In genomic region chr3:182980204-182981037, GRCh38 we compare ENCODE assay signal across 8 cellular contexts. TPM values are rescaled to one million over a fixed set of nuclear protein-coding genes. Genes with fewer than 3 reads are reported as not detected.
DNase-seq lines count a peak whose midpoint lies in the region; ATAC-seq and TF ChIP-seq lines count a peak whose summit lies in the region.

Gene DCUN1D1 (minus strand): TSS chr3:182980538. CDS start chr3:182980489, 49 bp downstream.

- DNase-seq in C1 segment of cervical spinal cord (lab: John Stamatoyannopoulos, UW): peak; percentile 18 to 91 (median 76)
- DNase-seq in NCI-H774 (lab: John Stamatoyannopoulos, UW): peak; percentile 91
- peak; percentile 84 to 87 for DNase-seq in activated CD4-positive, alpha-beta T cell treated with anti-CD3 and anti-CD28 coated beads, Interleukin-2, amount 50 U/mL, for 48 hours
- DNase-seq in dermis microvascular lymphatic vessel endothelial cell (ENCODE audit: low read depth in 2 of 2): peak; percentile 34 to 88
- DNase-seq in right lobe of liver: peak; percentile 95
- DNase-seq in stimulated activated CD4-positive, alpha-beta T cell treated with anti-CD3 and anti-CD28 coated beads, Interleukin-4, amount 100 ng/mL, for 24 hours: peak; percentile 88

- no peaks in the 10 kb centered on the region for H3K9me3 ChIP-seq in right lobe of liver

- intact Hi-C loops in right lobe of liver (cut with DNase I): no loop called here

- TF ChIP-seq POLR2A in right lobe of liver (IDR thresholded peaks at IDR 0.05): peak; percentile 84

- H3K4me3 ChIP-seq in right lobe of liver: peak within 1 kb of the TSS; percentile 89 to 95 (median 92)

- peak within 1 kb of the TSS; percentile 78 to 85 (median 80) for H3K27ac ChIP-seq in right lobe of liver

- ATAC-seq in GM19324 (IDR thresholded peaks at IDR 0.05; ENCODE audit: low FRiP score, unreplicated experiment) (peak; percentile 92), HG03457 (IDR thresholded peaks at IDR 0.05; ENCODE audit: unreplicated experiment) (peak; percentile 87), right lobe of liver (peak; percentile 92 to 96 (median 94))

- H3K27me3 ChIP-seq in right lobe of liver: no peaks in the 10 kb centered on the region

- TF ChIP-seq CTCF in right lobe of liver (IDR thresholded peaks at IDR 0.05): no peak

- peaks cover 0 to 27% (median 8%) of the 10 kb centered on the region in 4 donors for H3K4me1 ChIP-seq in right lobe of liver

- no peaks in the 10 kb centered on the region for H3K36me3 ChIP-seq in right lobe of liver

- WGBS in right lobe of liver (ENCODE audit: insufficient coverage, low coverage, low lambda C conversion rate, missing lambda C conversion rate): 0% methylated on average over 3 of the region's 106 CpGs

RNA-seq across cellular contexts. Expression of gene DCUN1D1, which starts in this region (rescaled TPM):
- total RNA-seq in dermis microvascular lymphatic vessel endothelial cell (19.8 and 20.9 TPM in 2 replicates), right lobe of liver (10 to 100 TPM; 15.7 to 41.5 (median 31.9) TPM)

Comparison
In these comparisons a context has a peak if more than half of its experiments do, and no peak if none do; other contexts are left out.
1. Peak in every context shown above with its lines: DNase-seq, ATAC-seq, H3K4me3 ChIP-seq and H3K27ac ChIP-seq.